Comparison of ENCODE assay signal across 24 cellular contexts in the genomic region with DNA sequence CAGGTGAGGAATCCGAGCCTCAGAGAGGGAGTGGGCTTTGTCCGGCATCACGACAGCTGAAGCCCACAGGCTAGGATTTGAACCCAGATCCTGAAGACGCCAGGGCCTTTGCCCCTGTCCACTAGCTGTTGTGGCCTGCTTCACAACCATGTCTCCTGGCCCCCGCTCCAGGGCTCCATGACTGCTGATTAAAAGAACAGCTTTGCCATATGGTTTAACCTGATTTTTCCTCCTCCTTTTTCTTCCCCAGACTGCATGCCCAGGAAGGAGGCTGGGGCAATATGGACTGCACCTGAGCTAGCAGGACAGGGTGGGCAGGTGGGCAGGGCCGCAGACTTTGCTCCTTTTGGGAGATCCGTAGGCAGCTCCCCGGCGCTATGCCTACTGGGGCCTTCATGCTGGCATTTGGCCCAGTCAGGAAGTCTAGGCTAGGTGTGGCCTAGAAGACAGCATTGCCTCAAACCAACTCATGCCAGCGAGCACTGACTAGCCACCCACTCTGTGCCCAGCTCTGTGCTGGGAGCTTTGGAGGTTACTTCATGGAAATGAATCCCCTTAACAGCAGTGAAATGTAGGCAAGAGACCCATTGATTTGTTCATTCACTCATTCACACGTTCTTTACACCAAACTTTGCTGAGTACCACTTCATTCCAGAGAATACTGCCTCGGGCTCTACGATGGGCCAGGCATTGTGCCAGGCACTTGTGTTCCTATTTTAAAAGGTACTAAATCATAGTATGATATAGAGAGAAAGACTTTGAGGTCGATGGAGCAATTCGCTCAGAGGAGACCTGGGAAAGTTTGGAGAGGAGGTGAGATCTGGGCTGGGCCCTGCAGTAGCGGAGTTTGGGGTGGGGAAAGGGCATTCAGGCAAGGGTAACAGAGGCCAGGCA.
DNase-seq lines count a peak whose midpoint lies in the region; ATAC-seq and TF ChIP-seq lines count a peak whose summit lies in the region.
"Had no signal": no experiment of that assay in that cellular context is flagged by ENCODE, and none has a peak within 500 bp of the region (broad histone marks: within the 10 kb centered on the region; RNA-seq: fewer than 3 reads in every experiment).

No MANE protein-coding gene starts in this region.

- DNase-seq in Right ventricle myocardium superior (no peak), right atrium auricular region (ENCODE audit: low spot score) (no peak), coronary artery (ENCODE audit: low spot score) (peak; percentile 41), lower leg skin (ENCODE audit: low spot score in 2 of 2) (peak; percentile 36 to 84), type B pancreatic cell (ENCODE audit: extremely low spot score, unreplicated experiment) (no peak), cerebellum (ENCODE audit: low spot score) (no peak)
- DNase-seq in naive thymus-derived CD8-positive, alpha-beta T cell = no peak
- DNase-seq: 8988T; activated CD4-positive, alpha-beta T cell treated with anti-CD3 and anti-CD28 coated beads, Interleukin-2, amount 50 U/mL, for 1 hour; activated naive CD8-positive, alpha-beta T cell treated with anti-CD3 and anti-CD28 coated beads for 36 hours; activated T-cell treated with anti-CD3 and anti-CD28 coated beads, Interleukin-2, amount 50 U/mL, for 48 hours; brain microvascular endothelial cell; DMS53; Karpas-422; naive B cell; NCI-H1694 treated with DMSO at 0.1 percent for 48 hours; NCI-H446 treated with DMSO at 0.1 percent for 48 hours; posterior cingulate gyrus; spleen had no signal

- 65 to 69% methylated on average over 16 of the region's 16 CpGs for WGBS in lower leg skin, 2 donors

- no peaks in the 10 kb centered on the region for H3K36me3 ChIP-seq in right atrium auricular region
- H3K36me3 ChIP-seq: brain microvascular endothelial cell, spleen had no signal

- H3K36me3 Mint-ChIP-seq in type B pancreatic cell = no peaks in the 10 kb centered on the region
- H3K36me3 Mint-ChIP-seq in naive thymus-derived CD8-positive, alpha-beta T cell = no peaks in the 10 kb centered on the region
- H3K36me3 Mint-ChIP-seq: activated naive CD8-positive, alpha-beta T cell treated with anti-CD3 and anti-CD28 coated beads for 36 hours; naive B cell had no signal

- peaks cover 20% of the 10 kb centered on the region for H3K4me1 Mint-ChIP-seq in type B pancreatic cell (ENCODE audit: unreplicated experiment)
- peaks cover 0 to 5% (median under 1%) of the 10 kb centered on the region in 4 donors for H3K4me1 Mint-ChIP-seq in naive thymus-derived CD8-positive, alpha-beta T cell
- H3K4me1 Mint-ChIP-seq: activated naive CD8-positive, alpha-beta T cell treated with anti-CD3 and anti-CD28 coated beads for 36 hours had no signal

- ATAC-seq in Right ventricle myocardium superior (ENCODE audit: poor library complexity) (peak; percentile 28), GM18907 (IDR thresholded peaks at IDR 0.05; ENCODE audit: unreplicated experiment) (no peak)
- no peak for ATAC-seq in naive thymus-derived CD8-positive, alpha-beta T cell
- ATAC-seq: SK-N-SH treated with all-trans-retinoic acid at 6 μM for 48 hours; stimulated activated effector memory CD8-positive, alpha-beta T cell treated with anti-CD3 and anti-CD28 coated beads, Interleukin-12 subunit alpha, Interleukin-12 subunit beta, amount 100 ng/mL, for 72 hours had no signal

- H3K27me3 ChIP-seq in right atrium auricular region = no peaks in the 10 kb centered on the region
- H3K27me3 ChIP-seq: brain microvascular endothelial cell, dorsolateral prefrontal cortex, spleen had no signal

- intact Hi-C loops in Right ventricle myocardium superior (cut with DNase I) = no loop called here
- intact Hi-C loops in lower leg skin (cut with DNase I; ENCODE audit: low total_unique reads) = no loop called here

- peak overlapping the region; percentile 37 for H3K27ac Mint-ChIP-seq in type B pancreatic cell
- H3K27ac Mint-ChIP-seq in naive thymus-derived CD8-positive, alpha-beta T cell = no peak overlapping the region
- H3K27ac Mint-ChIP-seq: activated naive CD8-positive, alpha-beta T cell treated with anti-CD3 and anti-CD28 coated beads for 36 hours; stimulated activated effector memory CD8-positive, alpha-beta T cell treated with anti-CD3 and anti-CD28 coated beads, Interleukin-12 subunit alpha, Interleukin-12 subunit beta, amount 100 ng/mL, for 72 hours had no signal

- H3K27me3 Mint-ChIP-seq in type B pancreatic cell = no peaks in the 10 kb centered on the region
- peaks cover 0 to 4% (median 0%) of the 10 kb centered on the region in 5 donors for H3K27me3 Mint-ChIP-seq in naive thymus-derived CD8-positive, alpha-beta T cell
- H3K27me3 Mint-ChIP-seq: activated naive CD8-positive, alpha-beta T cell treated with anti-CD3 and anti-CD28 coated beads for 36 hours had no signal

- no peaks in the 10 kb centered on the region for H3K9me3 Mint-ChIP-seq in type B pancreatic cell
- H3K9me3 Mint-ChIP-seq in naive thymus-derived CD8-positive, alpha-beta T cell = no peaks in the 10 kb centered on the region
- H3K9me3 Mint-ChIP-seq: activated naive CD8-positive, alpha-beta T cell treated with anti-CD3 and anti-CD28 coated beads for 36 hours; naive B cell; stimulated activated effector memory CD8-positive, alpha-beta T cell treated with anti-CD3 and anti-CD28 coated beads, Interleukin-12 subunit alpha, Interleukin-12 subunit beta, amount 100 ng/mL, for 72 hours had no signal

- H3K9me3 ChIP-seq in right atrium auricular region = no peaks in the 10 kb centered on the region
- H3K9me3 ChIP-seq: spleen had no signal

- POLR2A ChIA-PET in naive thymus-derived CD8-positive, alpha-beta T cell (lab: Charles Lee) = no interaction called here

- TF ChIP-seq POLR2A in lower leg skin (IDR thresholded peaks at IDR 0.05) = no peak

- TF ChIP-seq CTCF in right atrium auricular region (IDR thresholded peaks at IDR 0.05) = no peak
- TF ChIP-seq CTCF in coronary artery (IDR thresholded peaks at IDR 0.05) = no peak
- no peak for TF ChIP-seq CTCF in lower leg skin (IDR thresholded peaks at IDR 0.05)
- no peak for TF ChIP-seq CTCF in type B pancreatic cell (conservative IDR thresholded peaks at IDR 0.05)

- H3K4me3 ChIP-seq in right atrium auricular region = no peak overlapping the region
- no peak overlapping the region for H3K4me3 ChIP-seq in coronary artery
- H3K4me3 ChIP-seq in lower leg skin (ENCODE audit: low read depth, poor library complexity, severe bottlenecking) = no peak overlapping the region
- H3K4me3 ChIP-seq: dorsolateral prefrontal cortex, spleen had no signal

- H3K27ac ChIP-seq in right atrium auricular region (no peak overlapping the region), coronary artery (no peak overlapping the region)
- H3K27ac ChIP-seq: brain microvascular endothelial cell, C4-2B, dorsolateral prefrontal cortex had no signal

- no peak overlapping the region for H3K4me3 Mint-ChIP-seq in type B pancreatic cell
- no peak overlapping the region for H3K4me3 Mint-ChIP-seq in naive thymus-derived CD8-positive, alpha-beta T cell
- H3K4me3 Mint-ChIP-seq: activated naive CD8-positive, alpha-beta T cell treated with anti-CD3 and anti-CD28 coated beads for 36 hours; naive B cell; stimulated activated effector memory CD8-positive, alpha-beta T cell treated with anti-CD3 and anti-CD28 coated beads, Interleukin-12 subunit alpha, Interleukin-12 subunit beta, amount 100 ng/mL, for 72 hours had no signal

- H3K4me1 ChIP-seq in right atrium auricular region = peaks cover 0 to 7% of the 10 kb centered on the region in 2 donors

Comparison
In these comparisons a context has a peak if more than half of its experiments do, and no peak if none do; other contexts are left out.
1. DNase-seq: peak in coronary artery (single experiment) and lower leg skin (2 of 2); none in Right ventricle myocardium superior (single experiment), right atrium auricular region (single experiment), type B pancreatic cell (single experiment), naive thymus-derived CD8-positive, alpha-beta T cell (0 of 10) and cerebellum (single experiment).